ENCODE assay signal across 21 cellular contexts in the genomic region with DNA sequence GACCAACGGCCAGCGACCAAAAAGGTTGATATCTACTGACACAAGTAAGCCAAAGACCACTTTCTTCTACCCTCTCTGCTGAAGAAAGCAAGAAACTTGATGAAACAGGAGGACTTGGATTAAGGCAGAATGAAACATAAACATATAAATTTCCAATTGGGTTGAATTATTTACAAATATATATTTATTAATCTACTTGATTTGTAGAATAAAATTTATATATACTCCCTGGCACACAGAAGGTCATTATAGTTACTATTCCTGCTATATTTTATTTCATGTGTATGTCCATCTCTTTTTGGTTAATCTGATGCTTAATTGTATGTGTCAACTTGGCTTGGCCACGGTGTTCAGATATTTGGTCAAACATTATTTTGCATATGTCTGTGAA.
"Had no signal": no experiment of that assay in that cellular context is flagged by ENCODE, and none has a peak within 500 bp of the region (broad histone marks: within the 10 kb centered on the region; RNA-seq: fewer than 3 reads in every experiment).

No MANE protein-coding gene starts in this region.

- H3K9me3 ChIP-seq: lower lobe of right lung, right atrium auricular region, suprapubic skin, upper lobe of left lung had no signal

- H3K36me3 ChIP-seq: gastroesophageal sphincter, heart right ventricle, lower lobe of right lung, right atrium auricular region, suprapubic skin, upper lobe of left lung had no signal

- H3K27ac ChIP-seq: gastroesophageal sphincter, heart right ventricle, lower lobe of right lung, right atrium auricular region, suprapubic skin, upper lobe of left lung had no signal

- H3K4me3 Mint-ChIP-seq: activated CD4-positive, alpha-beta T cell treated with anti-CD3 and anti-CD28 coated beads for 36 hours; activated CD8-positive, alpha-beta T cell treated with anti-CD3 and anti-CD28 coated beads, Interleukin-2, amount 10 ng/mL, durations not matched to agents 7 days and 5 days; dendritic cell treated with granulocyte-macrophage colony-stimulating factor and Interleukin-4, amounts not matched to agents 40 ng/mL and 50 ng/mL, for 4 days; effector memory CD8-positive, alpha-beta T cell; natural killer cell; stimulated activated naive CD8-positive, alpha-beta T cell treated with anti-CD3 and anti-CD28 coated beads, Interleukin-15, Interleukin-2, amounts not matched to agents 100 ng/mL and 50 ng/mL, for 24 hours had no signal

- H3K9me3 Mint-ChIP-seq: activated naive CD4-positive, alpha-beta T cell treated with anti-CD3 and anti-CD28 coated beads, Interleukin-2, amount 50 U/mL, for 72 hours; dendritic cell treated with granulocyte-macrophage colony-stimulating factor and Interleukin-4, amounts not matched to agents 40 ng/mL and 50 ng/mL, for 4 days; effector memory CD8-positive, alpha-beta T cell; stimulated activated naive CD8-positive, alpha-beta T cell treated with anti-CD3 and anti-CD28 coated beads, Interleukin-15, Interleukin-2, amounts not matched to agents 100 ng/mL and 50 ng/mL, for 24 hours had no signal

- DNase-seq: activated CD4-positive, alpha-beta T cell treated with anti-CD3 and anti-CD28 coated beads for 36 hours; activated CD8-positive, alpha-beta memory T cell treated with anti-CD3 and anti-CD28 coated beads, Interleukin-2, amount 50 U/mL, for 4 hours; activated CD8-positive, alpha-beta T cell treated with anti-CD3 and anti-CD28 coated beads, Interleukin-2, amount 10 ng/mL, durations not matched to agents 7 days and 5 days; activated gamma-delta T cell; activated T-cell treated with anti-CD3 and anti-CD28 coated beads, Interleukin-2, amount 50 U/mL, for 48 hours; cerebellar nuclear complex; effector memory CD8-positive, alpha-beta T cell; heart right ventricle; left colon; lower lobe of right lung; natural killer cell; occipital lobe; T-helper 2 cell; upper lobe of left lung had no signal

- H3K4me3 ChIP-seq: gastroesophageal sphincter, heart right ventricle, lower lobe of right lung, right atrium auricular region, suprapubic skin, upper lobe of left lung had no signal

- H3K27ac Mint-ChIP-seq: activated CD4-positive, alpha-beta T cell treated with anti-CD3 and anti-CD28 coated beads for 36 hours; activated CD8-positive, alpha-beta T cell treated with anti-CD3 and anti-CD28 coated beads, Interleukin-2, amount 10 ng/mL, durations not matched to agents 7 days and 5 days; activated naive CD4-positive, alpha-beta T cell treated with anti-CD3 and anti-CD28 coated beads, Interleukin-2, amount 50 U/mL, for 72 hours; brain; dendritic cell treated with granulocyte-macrophage colony-stimulating factor and Interleukin-4, amounts not matched to agents 40 ng/mL and 50 ng/mL, for 4 days; effector memory CD8-positive, alpha-beta T cell; natural killer cell; stimulated activated naive CD8-positive, alpha-beta T cell treated with anti-CD3 and anti-CD28 coated beads, Interleukin-15, Interleukin-2, amounts not matched to agents 100 ng/mL and 50 ng/mL, for 24 hours had no signal

- H3K4me1 Mint-ChIP-seq: natural killer cell had no signal

- ATAC-seq: activated CD4-positive, alpha-beta T cell treated with anti-CD3 and anti-CD28 coated beads for 36 hours; activated CD8-positive, alpha-beta T cell treated with anti-CD3 and anti-CD28 coated beads, Interleukin-2, amount 10 ng/mL, durations not matched to agents 7 days and 5 days; activated naive CD4-positive, alpha-beta T cell treated with anti-CD3 and anti-CD28 coated beads, Interleukin-2, amount 50 U/mL, for 72 hours; effector memory CD8-positive, alpha-beta T cell; gastroesophageal sphincter; heart right ventricle; left colon; lower lobe of right lung; natural killer cell had no signal

- H3K36me3 Mint-ChIP-seq: brain, natural killer cell had no signal

- H3K27me3 ChIP-seq: suprapubic skin, upper lobe of left lung had no signal
